25 cellular contexts compared by ENCODE assay signal in genomic region chr19:1427221-1427620, GRCh38.
"Had no signal": no experiment of that assay in that cellular context is flagged by ENCODE, and none has a peak within 500 bp of the region (broad histone marks: within the 10 kb centered on the region; RNA-seq: fewer than 3 reads in every experiment).

No MANE protein-coding gene starts in this region.

- H3K4me3 Mint-ChIP-seq: activated B cell treated with CpG ODN at 0.5 μM for 24 hours; activated CD4-positive, alpha-beta memory T cell treated with anti-CD3 and anti-CD28 coated beads for 36 hours; activated T-helper 1 cell treated with anti-CD3 and anti-CD28 coated beads, Interleukin-12 subunit alpha, Interleukin-12 subunit beta, Interleukin-2, Interleukin-4 antibody, amounts not matched to agents 30 ng/mL and 10 ng/mL and 1 ng/mL, durations not matched to agents 14 hours and 24 hours and 36 hours; nephron had no signal

- H3K9ac ChIP-seq: parathyroid adenoma had no signal

- H3K36me3 ChIP-seq: breast epithelium had no signal

- H3K9me3 ChIP-seq: adrenal gland, breast epithelium, gastrocnemius medialis, heart left ventricle, sigmoid colon, spleen, upper lobe of right lung had no signal

- H3K27me3 ChIP-seq: adrenal gland, breast epithelium, gastrocnemius medialis, heart left ventricle, sigmoid colon, spleen, upper lobe of right lung had no signal

- H3K9me3 Mint-ChIP-seq: activated B cell treated with CpG ODN at 0.5 μM for 24 hours; activated CD4-positive, alpha-beta memory T cell treated with anti-CD3 and anti-CD28 coated beads for 36 hours; activated naive CD4-positive, alpha-beta T cell treated with anti-CD3 and anti-CD28 coated beads, Interleukin-2, amount 50 U/mL, for 72 hours; activated T-helper 1 cell treated with anti-CD3 and anti-CD28 coated beads, Interleukin-12 subunit alpha, Interleukin-12 subunit beta, Interleukin-2, Interleukin-4 antibody, amounts not matched to agents 30 ng/mL and 10 ng/mL and 1 ng/mL, durations not matched to agents 14 hours and 24 hours and 36 hours; nephron had no signal

- H3K27me3 Mint-ChIP-seq: activated B cell treated with CpG ODN at 0.5 μM for 24 hours; activated CD4-positive, alpha-beta memory T cell treated with anti-CD3 and anti-CD28 coated beads for 36 hours had no signal

- H3K27ac Mint-ChIP-seq: activated B cell treated with CpG ODN at 0.5 μM for 24 hours; activated CD4-positive, alpha-beta memory T cell treated with anti-CD3 and anti-CD28 coated beads for 36 hours; activated naive CD4-positive, alpha-beta T cell treated with anti-CD3 and anti-CD28 coated beads, Interleukin-2, amount 50 U/mL, for 72 hours; activated T-helper 1 cell treated with anti-CD3 and anti-CD28 coated beads, Interleukin-12 subunit alpha, Interleukin-12 subunit beta, Interleukin-2, Interleukin-4 antibody, amounts not matched to agents 30 ng/mL and 10 ng/mL and 1 ng/mL, durations not matched to agents 14 hours and 24 hours and 36 hours; nephron had no signal

- H3K4me3 ChIP-seq: adrenal gland, breast epithelium, gastrocnemius medialis, heart left ventricle, lung, sigmoid colon, spleen, upper lobe of right lung had no signal

- FAIRE-seq: astrocyte, endometrium, kidney had no signal

- H3K4me1 ChIP-seq: breast epithelium, parathyroid adenoma, upper lobe of right lung had no signal

- H2AFZ ChIP-seq: parathyroid adenoma had no signal

- ATAC-seq: activated naive CD4-positive, alpha-beta T cell treated with anti-CD3 and anti-CD28 coated beads, Interleukin-2, amount 50 U/mL, for 72 hours; gastrocnemius medialis; heart left ventricle; left lobe of liver; upper lobe of right lung had no signal

- DNase-seq: activated B cell treated with CpG ODN at 0.5 μM for 24 hours; activated CD4-positive, alpha-beta memory T cell treated with anti-CD3 and anti-CD28 coated beads for 36 hours; activated CD4-positive, alpha-beta T cell treated with anti-CD3 and anti-CD28 coated beads for 4 hours; activated gamma-delta T cell treated with Interleukin-2 at 50 U/mL for 16 hours; activated T-cell treated with anti-CD3 and anti-CD28 coated beads for 4 hours; adrenal gland; cortex of kidney; gastrocnemius medialis; heart left ventricle; kidney; sigmoid colon; spleen; stimulated activated CD4-positive, alpha-beta T cell treated with anti-CD3 and anti-CD28 coated beads, Interleukin-4, amount 100 ng/mL, for 4 hours; stimulated activated naive CD4-positive, alpha-beta T cell; T-helper 9 cell; upper lobe of right lung had no signal

- H3K27ac ChIP-seq: adrenal gland, breast epithelium, gastrocnemius medialis, heart left ventricle, parathyroid adenoma, sigmoid colon, spleen, upper lobe of right lung had no signal
